In the genomic region with DNA sequence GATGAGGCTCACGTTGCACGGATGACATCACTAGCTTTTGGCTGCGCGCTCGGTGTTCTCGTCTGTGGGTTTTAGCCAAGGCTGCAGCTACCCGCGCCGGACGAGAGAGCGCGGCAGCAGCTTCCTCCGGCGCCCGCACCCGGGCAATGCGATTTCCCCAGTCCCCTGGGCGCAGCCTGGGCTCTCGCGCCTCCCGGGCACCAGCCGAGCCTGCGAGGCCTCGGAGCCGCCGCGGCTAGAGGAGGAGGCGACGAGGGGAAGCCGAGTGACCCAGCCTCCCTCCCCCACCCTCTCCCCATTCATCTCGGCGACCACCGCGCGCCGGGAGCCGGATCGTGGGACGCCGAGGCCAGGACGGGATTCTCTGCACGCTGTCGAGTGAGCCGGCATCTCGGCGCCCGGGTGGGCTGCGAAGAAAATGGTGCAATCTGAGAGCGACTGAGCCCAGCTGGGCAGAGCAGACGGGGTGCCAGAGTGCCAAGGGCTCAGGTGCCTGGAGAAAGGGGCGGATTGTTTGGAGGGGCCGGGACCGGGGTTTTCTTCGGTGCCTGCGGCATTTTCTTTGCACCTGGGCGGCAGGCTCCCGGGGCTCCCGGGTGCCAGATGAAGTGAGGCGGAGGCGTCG, we compare ENCODE assay signal across 7 cellular contexts. TPM values are rescaled to one million over a fixed set of nuclear protein-coding genes. Genes with fewer than 3 reads are reported as not detected.
DNase-seq lines count a peak whose midpoint lies in the region; ATAC-seq, FAIRE-seq and TF ChIP-seq lines count a peak whose summit lies in the region.

No MANE protein-coding gene starts in this region.

- peak overlapping the region; percentile 79 for H3K4me3 Mint-ChIP-seq in activated T-helper 1 cell treated with anti-CD3 and anti-CD28 coated beads, Interleukin-12 subunit alpha, Interleukin-12 subunit beta, Interleukin-2, Interleukin-4 antibody, amounts not matched to agents 30 ng/mL and 10 ng/mL and 1 ng/mL, durations not matched to agents 14 hours and 24 hours and 36 hours
- H3K4me3 Mint-ChIP-seq in nephron = peak overlapping the region; percentile 83 to 89 (median 88)

- H3K36me3 Mint-ChIP-seq in activated T-helper 1 cell treated with anti-CD3 and anti-CD28 coated beads, Interleukin-12 subunit alpha, Interleukin-12 subunit beta, Interleukin-2, Interleukin-4 antibody, amounts not matched to agents 30 ng/mL and 10 ng/mL and 1 ng/mL, durations not matched to agents 14 hours and 24 hours and 36 hours (ENCODE audit: low read depth) = peaks cover 1% of the 10 kb centered on the region
- H3K36me3 Mint-ChIP-seq in nephron (ENCODE audit: low read depth) = no peaks in the 10 kb centered on the region

- peaks cover 36% of the 10 kb centered on the region for H3K4me1 Mint-ChIP-seq in activated T-helper 1 cell treated with anti-CD3 and anti-CD28 coated beads, Interleukin-12 subunit alpha, Interleukin-12 subunit beta, Interleukin-2, Interleukin-4 antibody, amounts not matched to agents 30 ng/mL and 10 ng/mL and 1 ng/mL, durations not matched to agents 14 hours and 24 hours and 36 hours (ENCODE audit: low read depth)
- H3K4me1 Mint-ChIP-seq in nephron = peaks cover 10% of the 10 kb centered on the region

- H3K27ac Mint-ChIP-seq in activated T-helper 1 cell treated with anti-CD3 and anti-CD28 coated beads, Interleukin-12 subunit alpha, Interleukin-12 subunit beta, Interleukin-2, Interleukin-4 antibody, amounts not matched to agents 30 ng/mL and 10 ng/mL and 1 ng/mL, durations not matched to agents 14 hours and 24 hours and 36 hours = no peak overlapping the region
- H3K27ac Mint-ChIP-seq in nephron = no peak overlapping the region

- no peak for FAIRE-seq in urothelium cell line (lab: Jason Lieb, UNC)

- no peaks in the 10 kb centered on the region for H3K9me3 Mint-ChIP-seq in activated T-helper 1 cell treated with anti-CD3 and anti-CD28 coated beads, Interleukin-12 subunit alpha, Interleukin-12 subunit beta, Interleukin-2, Interleukin-4 antibody, amounts not matched to agents 30 ng/mL and 10 ng/mL and 1 ng/mL, durations not matched to agents 14 hours and 24 hours and 36 hours
- H3K9me3 Mint-ChIP-seq in nephron = no peaks in the 10 kb centered on the region

- intact Hi-C loops in activated T-helper 1 cell treated with anti-CD3 and anti-CD28 coated beads, Interleukin-12 subunit alpha, Interleukin-12 subunit beta, Interleukin-2, Interleukin-4 antibody, amounts not matched to agents 30 ng/mL and 10 ng/mL and 1 ng/mL, durations not matched to agents 14 hours and 24 hours and 36 hours (cut with micrococcal nuclease) = loop anchor here (1.0 to 10.0 kb wide), 7 partner anchors 19 to 666 kb away; partner anchors contain the start of genes AGK, BRAF, MRPS33 and SSBP1

- H3K27me3 Mint-ChIP-seq in activated T-helper 1 cell treated with anti-CD3 and anti-CD28 coated beads, Interleukin-12 subunit alpha, Interleukin-12 subunit beta, Interleukin-2, Interleukin-4 antibody, amounts not matched to agents 30 ng/mL and 10 ng/mL and 1 ng/mL, durations not matched to agents 14 hours and 24 hours and 36 hours (ENCODE audit: insufficient read depth) = peaks cover 39% of the 10 kb centered on the region
- H3K27me3 Mint-ChIP-seq in nephron (ENCODE audit: low read depth) = peaks cover 60% of the 10 kb centered on the region

- no peak for ATAC-seq in GM21576 (IDR thresholded peaks at IDR 0.05; ENCODE audit: unreplicated experiment)

- H3K4me3 ChIP-seq in GM06990 (replicated peaks; ENCODE audit: low read depth, low read length) = peak overlapping the region; percentile 59

- H3K36me3 ChIP-seq in GM06990 (ENCODE audit: control insufficient read depth, insufficient read depth, low read length) = no peaks in the 10 kb centered on the region

- peaks cover 4% of the 10 kb centered on the region for H3K27me3 ChIP-seq in GM06990 (replicated peaks; ENCODE audit: control insufficient read depth, insufficient read depth, low read length)

- no peak for DNase-seq in GM06990 (ENCODE audit: extremely low read depth, insufficient read length)
- peak; percentile 66 to 73 for DNase-seq in NCI-H1930 (lab: John Stamatoyannopoulos, UW)
- peak; percentile 40 for DNase-seq in activated T-helper 1 cell treated with anti-CD3 and anti-CD28 coated beads, Interleukin-12 subunit alpha, Interleukin-12 subunit beta, Interleukin-2, Interleukin-4 antibody, amounts not matched to agents 30 ng/mL and 10 ng/mL and 1 ng/mL, durations not matched to agents 14 hours and 24 hours and 36 hours (ENCODE audit: low spot score)
- DNase-seq in fibroblast of the conjunctiva (ENCODE audit: low read depth) = peak; percentile 31
- peak; percentile 65 for DNase-seq in urothelium cell line (ENCODE audit: low spot score)

- TF ChIP-seq CTCF in GM06990 (IDR thresholded peaks at IDR 0.05; ENCODE audit: insufficient read depth, low read length, poor library complexity, severe bottlenecking) (no peak), nephron (IDR thresholded peaks at IDR 0.05; ENCODE audit: unreplicated experiment in 3 of 3) (no peak)

RNA-seq across cellular contexts. Expression of gene TMEM178B, which starts 1.2 kb away (rescaled TPM):
- total RNA-seq in activated T-helper 1 cell treated with anti-CD3 and anti-CD28 coated beads, Interleukin-12 subunit alpha, Interleukin-12 subunit beta, Interleukin-2, Interleukin-4 antibody, amounts not matched to agents 30 ng/mL and 10 ng/mL and 1 ng/mL, durations not matched to agents 14 hours and 24 hours and 36 hours = 2.5 and 3.7 TPM in 2 replicates

RNA-seq across cellular contexts. Expression of gene MRPS33, which starts 57.9 kb away (rescaled TPM):
- 63.0 and 73.9 TPM in 2 replicates for total RNA-seq in activated T-helper 1 cell treated with anti-CD3 and anti-CD28 coated beads, Interleukin-12 subunit alpha, Interleukin-12 subunit beta, Interleukin-2, Interleukin-4 antibody, amounts not matched to agents 30 ng/mL and 10 ng/mL and 1 ng/mL, durations not matched to agents 14 hours and 24 hours and 36 hours
